8 cellular contexts compared by ENCODE assay signal in the genomic region with DNA sequence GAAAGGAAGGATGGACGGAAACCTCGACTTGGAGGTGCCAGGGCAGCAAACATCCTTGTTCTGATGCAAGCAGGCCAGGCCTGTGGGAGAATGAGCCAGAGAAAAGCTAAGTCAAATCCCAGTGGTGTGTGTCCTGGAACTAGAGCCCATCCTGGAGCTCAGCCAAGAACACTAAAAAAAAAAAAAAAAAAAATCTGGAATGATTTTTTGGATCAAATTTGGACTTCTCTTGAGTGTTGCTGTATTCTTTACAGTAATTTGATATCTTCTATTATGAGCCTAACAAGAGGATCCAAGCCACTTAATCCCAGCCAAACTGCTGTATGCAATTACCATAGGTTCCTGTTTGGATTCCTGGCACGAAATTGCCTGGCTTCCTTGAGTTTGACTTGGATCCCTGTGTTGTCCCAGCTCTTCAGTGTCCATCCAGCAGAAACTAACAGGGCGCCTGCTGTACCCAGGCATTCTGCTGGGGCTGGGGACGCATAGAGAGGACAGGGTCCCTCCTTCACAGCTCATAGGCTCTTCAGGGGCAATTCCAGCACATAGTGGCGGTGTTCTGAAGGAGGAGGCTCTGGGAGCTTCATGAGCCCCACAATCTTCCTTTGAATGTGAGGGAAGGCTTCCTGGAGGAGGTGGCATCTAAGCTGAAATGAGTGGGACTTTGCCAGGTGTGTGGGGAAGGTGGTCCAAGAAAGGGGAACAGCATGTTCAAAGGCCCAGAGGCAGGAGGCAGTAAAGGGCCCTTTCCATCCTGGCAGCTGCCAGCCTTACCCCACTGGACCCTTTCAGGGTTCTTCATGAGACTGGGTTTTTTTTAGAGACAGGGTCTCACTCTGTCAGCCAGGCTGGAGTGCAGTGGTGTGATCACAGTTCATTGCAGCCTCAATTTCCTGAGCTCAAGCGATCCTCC. TPM values are rescaled to one million over a fixed set of nuclear protein-coding genes. Genes with fewer than 3 reads are reported as not detected.
DNase-seq lines count a peak whose midpoint lies in the region; ATAC-seq, FAIRE-seq and TF ChIP-seq lines count a peak whose summit lies in the region.
"Had no signal": no experiment of that assay in that cellular context is flagged by ENCODE, and none has a peak within 500 bp of the region (broad histone marks: within the 10 kb centered on the region; RNA-seq: fewer than 3 reads in every experiment).

No MANE protein-coding gene starts in this region.

- H3K27me3 Mint-ChIP-seq in activated T-cell treated with anti-CD3 and anti-CD28 coated beads, Interleukin-2, amount 50 U/mL, for 72 hours (ENCODE audit: low read depth): no peaks in the 10 kb centered on the region

- no peaks in the 10 kb centered on the region for H3K79me2 ChIP-seq in HepG2 (ENCODE audit: insufficient read depth, low read length)

- H3K36me3 ChIP-seq in liver (ENCODE audit: control insufficient read depth in 4 of 4, insufficient read depth in 3 of 4, low read depth in 1 of 4, low read length in 3 of 4) (peaks cover 30 to 67% (median 52%) of the 10 kb centered on the region in 4 donors), HepG2 (replicated peaks in 1 of 2; ENCODE audit: control insufficient read depth in 1 of 2, insufficient read depth in 2 of 2, low read length in 2 of 2) (peaks cover 13 to 58% of the 10 kb centered on the region in 2 experiments)

- no peak overlapping the region for H3K4me2 ChIP-seq in HepG2 (ENCODE audit: low read depth, low read length)

- POLR2A ChIA-PET in HepG2 (lab: Yijun Ruan, JAX): interaction anchor here (0.6 kb wide), 1 partner anchor 135 kb away, joined by 3 read pairs; no protein-coding TSS in a partner anchor

- in situ Hi-C loops in HepG2 (cut with HindIII; ENCODE audit: extremely low pct_ligation_motif_present, low pct_unique_long_range_greater_than_20kb): no loop called here

- TF ChIP-seq RAD21 in liver (IDR thresholded peaks at IDR 0.05) (peak in 1 of 2 donors; percentile 18), HepG2 (CRISPR knock-in tag; IDR thresholded peaks at IDR 0.05) (no peak)

- ATAC-seq in HepG2 (no peak), left cardiac atrium (peak; percentile 86 to 93)
- ATAC-seq in activated T-cell treated with anti-CD3 and anti-CD28 coated beads, Interleukin-2, amount 50 U/mL, for 72 hours (replicated peaks in 1 of 2): no peak

- no peak for TF ChIP-seq POLR2A in HepG2 (IDR thresholded peaks at IDR 0.05; ENCODE audit: insufficient read depth in 1 of 2, low read depth in 2 of 2, low read length in 2 of 2)

- no peak for DNase-seq in HepG2 (ENCODE audit: low spot score)
- DNase-seq in left cardiac atrium: peak; percentile 74
- DNase-seq in SW 1271 (lab: John Stamatoyannopoulos, UW): no peak
- no peak for DNase-seq in activated T-cell treated with anti-CD3 and anti-CD28 coated beads, Interleukin-2, amount 50 U/mL, for 72 hours
- no peak for DNase-seq in inferior parietal cortex (ENCODE audit: extremely low spot score)
- DNase-seq: activated CD4-positive, alpha-beta T cell treated with anti-CD3 and anti-CD28 coated beads for 48 hours had no signal

- H3K4me1 ChIP-seq in liver (ENCODE audit: control insufficient read depth in 4 of 4, insufficient read depth in 4 of 4, low read length in 3 of 4): peaks cover 1 to 36% (median 25%) of the 10 kb centered on the region in 4 donors
- H3K4me1 ChIP-seq in HepG2 (ENCODE audit: insufficient read depth, low read length): no peaks in the 10 kb centered on the region

- H4K20me1 ChIP-seq in HepG2 (ENCODE audit: insufficient read depth, low read length): no peaks in the 10 kb centered on the region

- no TSS peak for BruUV-seq in HepG2 (replicated peaks; lab: Mats Ljungman, UMichigan)

- H3K4me1 Mint-ChIP-seq in activated T-cell treated with anti-CD3 and anti-CD28 coated beads, Interleukin-2, amount 50 U/mL, for 72 hours (ENCODE audit: low read depth): no peaks in the 10 kb centered on the region

- H3K27ac ChIP-seq in liver (ENCODE audit: low read depth in 1 of 2, low read length in 2 of 2) (peak overlapping the region; percentile 16 to 57), HepG2 (ENCODE audit: extremely low read length, insufficient read depth, low read length) (no peak overlapping the region)

- intact Hi-C loops in HepG2 (cut with micrococcal nuclease; ENCODE audit: unreplicated experiment): no loop called here
- intact Hi-C loops in left cardiac atrium (cut with DNase I): no loop called here

- no peak for FAIRE-seq in HepG2 (lab: Jason Lieb, UNC)
- FAIRE-seq: H1 had no signal

- H3K9me3 Mint-ChIP-seq in activated T-cell treated with anti-CD3 and anti-CD28 coated beads, Interleukin-2, amount 50 U/mL, for 72 hours: no peaks in the 10 kb centered on the region

- TF ChIP-seq CTCF in liver (IDR thresholded peaks at IDR 0.05; ENCODE audit: low read depth, low read length, missing input control): no peak
- TF ChIP-seq CTCF in HepG2 (CRISPR knock-in tag; IDR thresholded peaks at IDR 0.05): no peak

- H2AFZ ChIP-seq in HepG2 (ENCODE audit: low read length): no peak overlapping the region

- TF ChIP-seq EP300 in HepG2 (IDR thresholded peaks at IDR 0.05; ENCODE audit: low read depth in 2 of 2, low read length in 2 of 2) (no peak), HepG2 (CRISPR knock-in tag; IDR thresholded peaks at IDR 0.05; ENCODE audit: borderline replicate concordance) (no peak)

- H3K4me3 ChIP-seq in liver (ENCODE audit: low read depth in 1 of 3, low read length in 3 of 3): no peak overlapping the region
- no peak overlapping the region for H3K4me3 ChIP-seq in HepG2 (replicated peaks in 1 of 3; ENCODE audit: insufficient read depth in 1 of 3, low read depth in 2 of 3, low read length in 3 of 3)

- peaks cover 0 to 2% of the 10 kb centered on the region in 2 donors for H3K36me3 Mint-ChIP-seq in activated T-cell treated with anti-CD3 and anti-CD28 coated beads, Interleukin-2, amount 50 U/mL, for 72 hours (ENCODE audit: insufficient read depth in 2 of 2)

- WGBS in liver: 62% methylated on average over 7 of the region's 7 CpGs
- whole genome bisulfite sequencing in HepG2 (ENCODE audit: low lambda C conversion rate): 95% methylated on average over 5 of the region's 7 CpGs

- H3K27ac Mint-ChIP-seq in activated T-cell treated with anti-CD3 and anti-CD28 coated beads, Interleukin-2, amount 50 U/mL, for 72 hours: no peak overlapping the region

- H3K27me3 ChIP-seq in liver (ENCODE audit: control insufficient read depth in 4 of 4, insufficient read depth in 4 of 4, low read length in 3 of 4) (no peaks in the 10 kb centered on the region), HepG2 (ENCODE audit: control insufficient read depth in 1 of 2, insufficient read depth in 2 of 2, low read length in 2 of 2) (no peaks in the 10 kb centered on the region)

- CTCF ChIA-PET in HepG2 (lab: Yijun Ruan, JAX; ENCODE audit: low intra/inter-chr PET ratio, low total read pairs): no interaction called here

- no peaks in the 10 kb centered on the region for H3K9me3 ChIP-seq in liver (ENCODE audit: control insufficient read depth in 4 of 4, low read length in 3 of 4)
- no peaks in the 10 kb centered on the region for H3K9me3 ChIP-seq in HepG2 (ENCODE audit: low read length)

- H3K9ac ChIP-seq in liver (ENCODE audit: low read depth in 1 of 2, low read length in 2 of 2): no peak overlapping the region
- no peak overlapping the region for H3K9ac ChIP-seq in HepG2 (ENCODE audit: insufficient read depth, low read depth, low read length)

- no peak overlapping the region for H3K4me3 Mint-ChIP-seq in activated T-cell treated with anti-CD3 and anti-CD28 coated beads, Interleukin-2, amount 50 U/mL, for 72 hours

RNA-seq across cellular contexts. Expression of a gene that starts 24.7 kb away (rescaled TPM):
- total RNA-seq in liver: 100 to 1,000 TPM in 1 of 2 donors, 10 to 100 TPM in 1; 93.8 to 230 TPM
- 1,000 to 10,000 TPM in 1 of 2 donors, 100 to 1,000 TPM in 1; 178 to 1,448 TPM for polyA plus RNA-seq in liver
- 28.8 and 36.5 TPM in 2 replicates for total RNA-seq in HepG2 (2016; rRNA removed; fragmentation: Illumina TruSeq; extraction: Trizol)
- total RNA-seq in HepG2 (2016; cell fraction: cytosol; rRNA removed; fragmentation: Illumina TruSeq; extraction: Trizol; ENCODE audit: low read depth): 20.0 and 23.1 TPM in 2 replicates
- total RNA-seq in HepG2 (2016; cell fraction: insoluble cytoplasmic fraction; rRNA removed; fragmentation: Illumina TruSeq; extraction: Trizol): 20.9 and 35.8 TPM in 2 replicates
- total RNA-seq in HepG2 (2016; cell fraction: membrane; rRNA removed; fragmentation: Illumina TruSeq; extraction: Trizol): 36.4 and 40.0 TPM in 2 replicates
- 48.7 and 54.7 TPM in 2 replicates for total RNA-seq in HepG2 (2016; cell fraction: nucleus; rRNA removed; fragmentation: Illumina TruSeq; extraction: Trizol)
- 27.7 and 38.3 TPM in 2 replicates for polyA plus RNA-seq in HepG2 (2011; rRNA removed)
- 18.6 and 23.4 TPM in 2 replicates for polyA plus RNA-seq in HepG2 (2011; cell fraction: cytosol; rRNA removed)
- polyA plus RNA-seq in HepG2 (2011; cell fraction: nucleus; rRNA removed): 29.6 and 32.2 TPM in 2 replicates
- polyA plus RNA-seq in HepG2 (2012): 80.6 and 134 TPM in 2 replicates
- 67.8 and 68.1 TPM in 2 replicates for polyA plus RNA-seq in HepG2 (2016; cell fraction: cytosol; fragmentation: Illumina TruSeq; extraction: Trizol; ENCODE audit: low read depth)
- 43.8 and 55.8 TPM in 2 replicates for polyA plus RNA-seq in HepG2 (2016; cell fraction: insoluble cytoplasmic fraction; fragmentation: Illumina TruSeq; extraction: Trizol; ENCODE audit: low read depth)
- 77.2 and 87.4 TPM in 2 replicates for polyA plus RNA-seq in HepG2 (2016; cell fraction: membrane; fragmentation: Illumina TruSeq; extraction: Trizol; ENCODE audit: low read depth)
- 134 and 141 TPM in 2 replicates for polyA plus RNA-seq in HepG2 (2016; cell fraction: nucleus; fragmentation: Illumina TruSeq; extraction: Trizol; ENCODE audit: insufficient read depth, low read depth)
- 20.7 and 23.4 TPM in 2 replicates for polyA minus RNA-seq in HepG2 (2011; rRNA and poly(A)+ RNA removed; ENCODE audit: low replicate concordance)
- 21.0 and 23.9 TPM in 2 replicates for polyA minus RNA-seq in HepG2 (2011; cell fraction: cytosol; rRNA and poly(A)+ RNA removed)
- 15.3 and 18.4 TPM in 2 replicates for polyA minus RNA-seq in HepG2 (2011; cell fraction: nucleus; rRNA and poly(A)+ RNA removed)
- total RNA-seq in left cardiac atrium: 100 to 1,000 TPM in 1 of 2 donors, 10 to 100 TPM in 1; 59.6 to 126 TPM
- 1 to 10 TPM; 2.6 to 3.8 TPM for total RNA-seq in activated T-cell treated with anti-CD3 and anti-CD28 coated beads, Interleukin-2, amount 50 U/mL, for 72 hours

RNA-seq across cellular contexts. Expression of a gene that starts 47.5 kb away (rescaled TPM):
- total RNA-seq in liver (10 to 100 TPM; 10.4 to 54.0 TPM), HepG2 (2016; rRNA removed; fragmentation: Illumina TruSeq; extraction: Trizol) (6.8 and 23.9 TPM in 2 replicates), left cardiac atrium (10 to 100 TPM; 33.2 to 37.1 TPM)
- polyA plus RNA-seq in liver (10 to 100 TPM in 1 of 2 donors, 1 to 10 TPM in 1; 9.6 to 12.9 TPM), HepG2 (2011; rRNA removed) (53.3 and 68.4 TPM in 2 replicates)
- total RNA-seq in HepG2 (2016; cell fraction: cytosol; rRNA removed; fragmentation: Illumina TruSeq; extraction: Trizol; ENCODE audit: low read depth): 8.4 and 11.8 TPM in 2 replicates
- total RNA-seq in HepG2 (2016; cell fraction: insoluble cytoplasmic fraction; rRNA removed; fragmentation: Illumina TruSeq; extraction: Trizol): 6.3 and 23.7 TPM in 2 replicates
- 9.0 and 9.3 TPM in 2 replicates for total RNA-seq in HepG2 (2016; cell fraction: membrane; rRNA removed; fragmentation: Illumina TruSeq; extraction: Trizol)
- total RNA-seq in HepG2 (2016; cell fraction: nucleus; rRNA removed; fragmentation: Illumina TruSeq; extraction: Trizol): 45.2 and 52.0 TPM in 2 replicates
- 12.0 and 12.6 TPM in 2 replicates for polyA plus RNA-seq in HepG2 (2011; cell fraction: cytosol; rRNA removed)
- polyA plus RNA-seq in HepG2 (2011; cell fraction: nucleus; rRNA removed): 382 and 397 TPM in 2 replicates
- 27.8 and 32.4 TPM in 2 replicates for polyA plus RNA-seq in HepG2 (2012)
- 1.2 and 1.4 TPM in 2 replicates for polyA plus RNA-seq in HepG2 (2016; cell fraction: cytosol; fragmentation: Illumina TruSeq; extraction: Trizol; ENCODE audit: low read depth)
- 5.6 and 6.1 TPM in 2 replicates for polyA plus RNA-seq in HepG2 (2016; cell fraction: insoluble cytoplasmic fraction; fragmentation: Illumina TruSeq; extraction: Trizol; ENCODE audit: low read depth)
- 2.8 and 3.1 TPM in 2 replicates for polyA plus RNA-seq in HepG2 (2016; cell fraction: membrane; fragmentation: Illumina TruSeq; extraction: Trizol; ENCODE audit: low read depth)
- polyA plus RNA-seq in HepG2 (2016; cell fraction: nucleus; fragmentation: Illumina TruSeq; extraction: Trizol; ENCODE audit: insufficient read depth, low read depth): 77.1 and 87.3 TPM in 2 replicates
- 69.8 and 79.8 TPM in 2 replicates for polyA minus RNA-seq in HepG2 (2011; rRNA and poly(A)+ RNA removed; ENCODE audit: low replicate concordance)
- 11.9 and 15.7 TPM in 2 replicates for polyA minus RNA-seq in HepG2 (2011; cell fraction: cytosol; rRNA and poly(A)+ RNA removed)
- polyA minus RNA-seq in HepG2 (2011; cell fraction: nucleus; rRNA and poly(A)+ RNA removed): 124 and 138 TPM in 2 replicates
- 10 to 100 TPM; 44.9 to 49.7 TPM for total RNA-seq in activated T-cell treated with anti-CD3 and anti-CD28 coated beads, Interleukin-2, amount 50 U/mL, for 72 hours

RNA-seq across cellular contexts. Expression of a gene that starts 54.3 kb away (rescaled TPM):
- total RNA-seq in liver (1 to 10 TPM; 1.1 to 1.4 TPM), HepG2 (2016; rRNA removed; fragmentation: Illumina TruSeq; extraction: Trizol) (0.29 TPM in 1 of 2 replicates, not detected in the other), left cardiac atrium (under 1 TPM in 1 of 2 donors, not detected in 1; 0.27 TPM)
- polyA plus RNA-seq in liver (under 1 TPM; 0.42 to 0.66 TPM), HepG2 (2011; rRNA removed) (0.79 and 1.8 TPM in 2 replicates)
- total RNA-seq in HepG2 (2016; cell fraction: cytosol; rRNA removed; fragmentation: Illumina TruSeq; extraction: Trizol; ENCODE audit: low read depth): 0.20 TPM in 1 of 2 replicates, not detected in the other
- 0.18 and 0.50 TPM in 2 replicates for total RNA-seq in HepG2 (2016; cell fraction: insoluble cytoplasmic fraction; rRNA removed; fragmentation: Illumina TruSeq; extraction: Trizol)
- 0.09 TPM in 1 of 2 replicates, not detected in the other for total RNA-seq in HepG2 (2016; cell fraction: membrane; rRNA removed; fragmentation: Illumina TruSeq; extraction: Trizol)
- 0.22 and 0.38 TPM in 2 replicates for total RNA-seq in HepG2 (2016; cell fraction: nucleus; rRNA removed; fragmentation: Illumina TruSeq; extraction: Trizol)
- polyA plus RNA-seq in HepG2 (2011; cell fraction: cytosol; rRNA removed): 1.6 and 1.9 TPM in 2 replicates
- polyA plus RNA-seq in HepG2 (2011; cell fraction: nucleus; rRNA removed): 0.68 and 0.78 TPM in 2 replicates
- 0.32 and 0.55 TPM in 2 replicates for polyA plus RNA-seq in HepG2 (2012)
- polyA plus RNA-seq in HepG2 (2016; cell fraction: cytosol; fragmentation: Illumina TruSeq; extraction: Trizol; ENCODE audit: low read depth): not detected in 2 replicates
- polyA plus RNA-seq in HepG2 (2016; cell fraction: insoluble cytoplasmic fraction; fragmentation: Illumina TruSeq; extraction: Trizol; ENCODE audit: low read depth): 0.14 TPM in 1 of 2 replicates, not detected in the other
- polyA plus RNA-seq in HepG2 (2016; cell fraction: membrane; fragmentation: Illumina TruSeq; extraction: Trizol; ENCODE audit: low read depth): 0.11 TPM in 1 of 2 replicates, not detected in the other
- 0.28 and 0.51 TPM in 2 replicates for polyA plus RNA-seq in HepG2 (2016; cell fraction: nucleus; fragmentation: Illumina TruSeq; extraction: Trizol; ENCODE audit: insufficient read depth, low read depth)
- 0.12 TPM in 1 of 2 replicates, not detected in the other for polyA minus RNA-seq in HepG2 (2011; rRNA and poly(A)+ RNA removed; ENCODE audit: low replicate concordance)
- 0.49 and 0.53 TPM in 2 replicates for polyA minus RNA-seq in HepG2 (2011; cell fraction: cytosol; rRNA and poly(A)+ RNA removed)
- 0.52 and 0.99 TPM in 2 replicates for polyA minus RNA-seq in HepG2 (2011; cell fraction: nucleus; rRNA and poly(A)+ RNA removed)
- not detected for total RNA-seq in activated T-cell treated with anti-CD3 and anti-CD28 coated beads, Interleukin-2, amount 50 U/mL, for 72 hours

RNA-seq across cellular contexts. Expression of a gene that starts 57.0 kb away (rescaled TPM):
- 100 to 1,000 TPM; 152 to 154 TPM for total RNA-seq in liver
- polyA plus RNA-seq in liver: 100 to 1,000 TPM; 154 to 179 TPM
- total RNA-seq in HepG2 (2016; rRNA removed; fragmentation: Illumina TruSeq; extraction: Trizol): 251 and 524 TPM in 2 replicates
- 34.2 and 43.4 TPM in 2 replicates for total RNA-seq in HepG2 (2016; cell fraction: cytosol; rRNA removed; fragmentation: Illumina TruSeq; extraction: Trizol; ENCODE audit: low read depth)
- 284 and 524 TPM in 2 replicates for total RNA-seq in HepG2 (2016; cell fraction: insoluble cytoplasmic fraction; rRNA removed; fragmentation: Illumina TruSeq; extraction: Trizol)
- 119 and 121 TPM in 2 replicates for total RNA-seq in HepG2 (2016; cell fraction: membrane; rRNA removed; fragmentation: Illumina TruSeq; extraction: Trizol)
- total RNA-seq in HepG2 (2016; cell fraction: nucleus; rRNA removed; fragmentation: Illumina TruSeq; extraction: Trizol): 114 and 119 TPM in 2 replicates
- 217 and 307 TPM in 2 replicates for polyA plus RNA-seq in HepG2 (2011; rRNA removed)
- polyA plus RNA-seq in HepG2 (2011; cell fraction: cytosol; rRNA removed): 155 and 238 TPM in 2 replicates
- polyA plus RNA-seq in HepG2 (2011; cell fraction: nucleus; rRNA removed): 51.6 and 71.1 TPM in 2 replicates
- 199 and 240 TPM in 2 replicates for polyA plus RNA-seq in HepG2 (2012)
- 47.7 and 66.3 TPM in 2 replicates for polyA plus RNA-seq in HepG2 (2016; cell fraction: cytosol; fragmentation: Illumina TruSeq; extraction: Trizol; ENCODE audit: low read depth)
- 592 and 651 TPM in 2 replicates for polyA plus RNA-seq in HepG2 (2016; cell fraction: insoluble cytoplasmic fraction; fragmentation: Illumina TruSeq; extraction: Trizol; ENCODE audit: low read depth)
- 142 and 155 TPM in 2 replicates for polyA plus RNA-seq in HepG2 (2016; cell fraction: membrane; fragmentation: Illumina TruSeq; extraction: Trizol; ENCODE audit: low read depth)
- polyA plus RNA-seq in HepG2 (2016; cell fraction: nucleus; fragmentation: Illumina TruSeq; extraction: Trizol; ENCODE audit: insufficient read depth, low read depth): 229 and 237 TPM in 2 replicates
- polyA minus RNA-seq in HepG2 (2011; rRNA and poly(A)+ RNA removed; ENCODE audit: low replicate concordance): 170 and 215 TPM in 2 replicates
- polyA minus RNA-seq in HepG2 (2011; cell fraction: cytosol; rRNA and poly(A)+ RNA removed): 83.5 and 103 TPM in 2 replicates
- 38.2 and 45.3 TPM in 2 replicates for polyA minus RNA-seq in HepG2 (2011; cell fraction: nucleus; rRNA and poly(A)+ RNA removed)
- total RNA-seq in left cardiac atrium: 100 to 1,000 TPM; 189 to 200 TPM
- 100 to 1,000 TPM; 217 to 239 TPM for total RNA-seq in activated T-cell treated with anti-CD3 and anti-CD28 coated beads, Interleukin-2, amount 50 U/mL, for 72 hours

Comparison
In these comparisons a context has a peak if more than half of its experiments do, and no peak if none do; other contexts are left out.
1. ATAC-seq: peak in left cardiac atrium (2 of 2); none in HepG2 (single experiment) and activated T-cell treated with anti-CD3 and anti-CD28 coated beads, Interleukin-2, amount 50 U/mL, for 72 hours (0 of 2).